18 cellular contexts compared by ENCODE assay signal in the genomic region with DNA sequence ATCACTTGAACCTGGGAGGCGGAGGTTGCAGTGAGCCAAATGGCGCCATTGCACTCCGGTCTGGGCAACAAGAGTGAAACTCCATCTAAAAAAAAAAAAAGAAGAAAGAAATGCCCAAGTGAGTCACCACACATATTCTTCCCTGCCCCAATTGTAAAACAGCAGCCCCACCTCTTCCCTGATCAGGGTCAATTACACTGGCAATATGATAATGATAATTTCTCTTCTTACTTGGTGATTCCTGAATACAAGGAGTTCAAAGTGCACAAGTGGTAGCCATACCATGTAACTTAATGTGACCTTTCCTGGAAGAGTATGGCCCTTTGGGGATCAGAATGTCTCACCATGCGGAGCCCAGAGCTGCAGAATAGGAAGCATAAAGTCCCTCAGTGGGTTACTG. TPM values are rescaled to one million over a fixed set of nuclear protein-coding genes. Genes with fewer than 3 reads are reported as not detected.
DNase-seq lines count a peak whose midpoint lies in the region; ATAC-seq, FAIRE-seq and TF ChIP-seq lines count a peak whose summit lies in the region.
"Had no signal": no experiment of that assay in that cellular context is flagged by ENCODE, and none has a peak within 500 bp of the region (broad histone marks: within the 10 kb centered on the region; RNA-seq: fewer than 3 reads in every experiment).

No MANE protein-coding gene starts in this region.

- intact Hi-C loops in colonic mucosa (cut with DNase I) = no loop called here
- intact Hi-C loops in left colon (cut with DNase I, micrococcal nuclease) = no loop called here

- DNase-seq in colonic mucosa = no peak
- DNase-seq in left colon = no peak
- no peak for DNase-seq in progenitor cell of endocrine pancreas (ENCODE audit: low spot score, unreplicated experiment)
- DNase-seq in D721Med (ENCODE audit: insufficient read length, low spot score) = no peak
- DNase-seq in GM20000 (ENCODE audit: low spot score) = no peak
- DNase-seq in RWPE1 (ENCODE audit: low spot score) = no peak
- DNase-seq: ACHN; BE2C; C1 segment of cervical spinal cord; CD4-positive, CD25-positive, alpha-beta regulatory T cell; CD8-positive, alpha-beta memory T cell; COR-L47; KBM-7 had no signal

- peak overlapping the region; percentile 38 for H3K27ac Mint-ChIP-seq in progenitor cell of endocrine pancreas
- H3K27ac Mint-ChIP-seq: CD4-positive, CD25-positive, alpha-beta regulatory T cell; CD8-positive, alpha-beta memory T cell had no signal

- no peaks in the 10 kb centered on the region for H3K36me3 Mint-ChIP-seq in progenitor cell of endocrine pancreas (ENCODE audit: insufficient read depth)
- H3K36me3 Mint-ChIP-seq: CD4-positive, CD25-positive, alpha-beta regulatory T cell; CD8-positive, alpha-beta memory T cell had no signal

- peak overlapping the region in 1 of 2 donors; percentile 2 for H3K9ac ChIP-seq in colonic mucosa (ENCODE audit: low read depth in 2 of 2, low read length in 2 of 2)

- no peak overlapping the region for H3K4me3 ChIP-seq in colonic mucosa
- H3K4me3 ChIP-seq: HAP-1 had no signal

- H3K4me1 Mint-ChIP-seq in progenitor cell of endocrine pancreas (ENCODE audit: low read depth) = peaks cover 32% of the 10 kb centered on the region
- H3K4me1 Mint-ChIP-seq: CD4-positive, CD25-positive, alpha-beta regulatory T cell; CD8-positive, alpha-beta memory T cell had no signal

- CTCF ChIA-PET in RWPE1 (lab: Yijun Ruan, JAX) = no interaction called here

- POLR2A ChIA-PET in RWPE1 (lab: Yijun Ruan, JAX; ENCODE audit: low non-redundant PET) = no interaction called here

- no peaks in the 10 kb centered on the region for H3K9me3 Mint-ChIP-seq in progenitor cell of endocrine pancreas (ENCODE audit: low read depth)
- H3K9me3 Mint-ChIP-seq: CD4-positive, CD25-positive, alpha-beta regulatory T cell; CD8-positive, alpha-beta memory T cell had no signal

- no peaks in the 10 kb centered on the region for H3K27me3 Mint-ChIP-seq in progenitor cell of endocrine pancreas

- no peaks in the 10 kb centered on the region for H3K36me3 ChIP-seq in colonic mucosa
- H3K36me3 ChIP-seq: BE2C, HAP-1 had no signal

- TF ChIP-seq CTCF in colonic mucosa (IDR thresholded peaks at IDR 0.05) = no peak
- TF ChIP-seq CTCF in progenitor cell of endocrine pancreas (IDR thresholded peaks at IDR 0.05; ENCODE audit: unreplicated experiment) = no peak
- no peak for TF ChIP-seq CTCF in D721Med (IDR thresholded peaks at IDR 0.05; ENCODE audit: insufficient read depth, missing control alignments)
- no peak for TF ChIP-seq CTCF in GM20000 (IDR thresholded peaks at IDR 0.05; ENCODE audit: extremely low read depth, missing control alignments)
- TF ChIP-seq CTCF in RWPE1 (conservative IDR thresholded peaks at IDR 0.05; ENCODE audit: low read depth) = no peak

- H3K4me1 ChIP-seq in colonic mucosa = no peaks in the 10 kb centered on the region
- H3K4me1 ChIP-seq: BE2C had no signal

- H3K27me3 ChIP-seq in colonic mucosa = no peaks in the 10 kb centered on the region
- H3K27me3 ChIP-seq: BE2C had no signal

- FAIRE-seq in D721Med (lab: Jason Lieb, UNC) = no peak
- FAIRE-seq: A204.1, G401.6, GM12891 had no signal

- no peaks in the 10 kb centered on the region for H3K9me3 ChIP-seq in colonic mucosa
- H3K9me3 ChIP-seq: BE2C, HAP-1 had no signal

- no peak overlapping the region for H3K4me3 Mint-ChIP-seq in progenitor cell of endocrine pancreas (ENCODE audit: low read depth)
- H3K4me3 Mint-ChIP-seq: CD4-positive, CD25-positive, alpha-beta regulatory T cell had no signal

- ATAC-seq in left colon (peak; percentile 71), GM21515 (IDR thresholded peaks at IDR 0.05; ENCODE audit: unreplicated experiment) (no peak)

- H3K27ac ChIP-seq in colonic mucosa (peak overlapping the region; percentile 40), RWPE1 (no peak overlapping the region)

RNA-seq across cellular contexts. Expression of a gene that starts 11.8 kb away (rescaled TPM):
- total RNA-seq in colonic mucosa (100 to 1,000 TPM; 118 to 148 TPM), left colon (100 to 1,000 TPM; 182 to 188 TPM), progenitor cell of endocrine pancreas (127 and 128 TPM in 2 replicates)

RNA-seq across cellular contexts. Expression of a gene that starts 40.1 kb away (rescaled TPM):
- 10 to 100 TPM; 49.6 to 50.0 TPM for total RNA-seq in colonic mucosa
- 10 to 100 TPM; 55.4 to 70.9 TPM for total RNA-seq in left colon
- 188 and 189 TPM in 2 replicates for total RNA-seq in progenitor cell of endocrine pancreas

RNA-seq across cellular contexts. Expression of a gene that starts 40.8 kb away (rescaled TPM):
- total RNA-seq in colonic mucosa (10 to 100 TPM; 25.5 to 40.6 TPM), left colon (10 to 100 TPM; 19.7 to 30.2 TPM), progenitor cell of endocrine pancreas (12.5 and 14.4 TPM in 2 replicates)
